1 cellular context compared by ENCODE assay signal in genomic region chr1:93844262-93845045, GRCh38.
TF ChIP-seq lines count a peak whose summit lies in the region.

No MANE protein-coding gene starts in this region.

TF ChIP-seq in K562, 482 proteins besides CTCF, POLR2A, EP300 and RAD21 (continued from another document and continues in another):
- no peak for TF ChIP-seq STAT6 (CRISPR knock-in tag; IDR thresholded peaks at IDR 0.05)
- TF ChIP-seq KLF16 (IDR thresholded peaks at IDR 0.05), result peak; percentile 66
- peak; percentile 44; the same call in 1 of the 2 replicates for TF ChIP-seq BHLHE40 (IDR thresholded peaks at IDR 0.05; ENCODE audit: low read length)
- TF ChIP-seq ZC3H11A (IDR thresholded peaks at IDR 0.05; ENCODE audit: low read depth, low read length), result no peak
- peak; percentile 57; the same call in 1 of the 2 replicates for TF ChIP-seq SMARCC2 (IDR thresholded peaks at IDR 0.05; ENCODE audit: low read depth)
- no peak for TF ChIP-seq ZHX1 (conservative IDR thresholded peaks at IDR 0.05; ENCODE audit: low read length)
- no peak for TF ChIP-seq MXI1 (IDR thresholded peaks at IDR 0.05; ENCODE audit: low read depth, low read length)
- no peak for TF ChIP-seq ID3 (CRISPR knock-in tag; IDR thresholded peaks at IDR 0.05)
- TF ChIP-seq ID3 (tag; IDR thresholded peaks at IDR 0.05), result no peak
- peak; percentile 79 for TF ChIP-seq TEAD4 (IDR thresholded peaks at IDR 0.05; ENCODE audit: low read length)
- no peak for TF ChIP-seq TEAD4 (CRISPR knock-in tag; IDR thresholded peaks at IDR 0.05; ENCODE audit: borderline replicate concordance)
- no peak for TF ChIP-seq ESRRA (IDR thresholded peaks at IDR 0.05; ENCODE audit: borderline replicate concordance, low read depth)
- peak in 1 of 2 experiments; percentile 32; a peak in 1 of 3 replicates for TF ChIP-seq CBX3 (IDR thresholded peaks at IDR 0.05; ENCODE audit: borderline replicate concordance in 1 of 2, low read length in 2 of 2)
- no peak for TF ChIP-seq ZNF507 (tag; conservative IDR thresholded peaks at IDR 0.05)
- no peak for TF ChIP-seq ZKSCAN8 (CRISPR knock-in tag; IDR thresholded peaks at IDR 0.05)
- no peak for TF ChIP-seq CEBPZ (IDR thresholded peaks at IDR 0.05; ENCODE audit: borderline replicate concordance, low read depth, low read length)
- no peak for TF ChIP-seq POLR3A (IDR thresholded peaks at IDR 0.05; ENCODE audit: borderline replicate concordance, extremely low read depth, insufficient read depth, insufficient read length)
- no peak for TF ChIP-seq TBP (optimal IDR thresholded peaks at IDR 0.05; ENCODE audit: low read depth, low read length)
- TF ChIP-seq HDAC6 (IDR thresholded peaks at IDR 0.05; ENCODE audit: low read depth, low read length), result no peak
- no peak for TF ChIP-seq BDP1 (IDR thresholded peaks at IDR 0.05; ENCODE audit: insufficient read depth, insufficient read length)
- no peak for TF ChIP-seq UBTF (IDR thresholded peaks at IDR 0.05; ENCODE audit: borderline replicate concordance in 1 of 2, low read depth in 2 of 2, low read length in 2 of 2)
- no peak for TF ChIP-seq SRSF3 (IDR thresholded peaks at IDR 0.05; ENCODE audit: insufficient read depth, low read length)
- no peak for TF ChIP-seq NFIC (IDR thresholded peaks at IDR 0.05)
- no peak for TF ChIP-seq HDAC1 (IDR thresholded peaks at IDR 0.05)
- TF ChIP-seq E4F1 (CRISPR knock-in tag; IDR thresholded peaks at IDR 0.05; ENCODE audit: borderline replicate concordance), result no peak
- no peak; the same call in 1 of the 2 replicates for TF ChIP-seq ATF7 (IDR thresholded peaks at IDR 0.05)
- TF ChIP-seq SMC3 (conservative IDR thresholded peaks at IDR 0.05; ENCODE audit: insufficient read depth, low read depth, low read length), result peak; percentile 68
- no peak for TF ChIP-seq NFXL1 (CRISPR knock-in tag; IDR thresholded peaks at IDR 0.05)
- no peak for TF ChIP-seq SRSF9 (IDR thresholded peaks at IDR 0.05; ENCODE audit: borderline replicate concordance, low read depth, low read length)
- no peak for TF ChIP-seq DIDO1 (tag; IDR thresholded peaks at IDR 0.05; ENCODE audit: low read depth)
- no peak for TF ChIP-seq ZNF253 (CRISPR knock-in tag; conservative IDR thresholded peaks at IDR 0.05)
- TF ChIP-seq NFIX (CRISPR knock-in tag; IDR thresholded peaks at IDR 0.05; ENCODE audit: low read depth), result no peak
- no peak for TF ChIP-seq ZNF512 (tag; IDR thresholded peaks at IDR 0.05)
- no peak; the same call in 1 of the 2 replicates for TF ChIP-seq NBN (IDR thresholded peaks at IDR 0.05; ENCODE audit: low read depth)
- TF ChIP-seq MTA3 (IDR thresholded peaks at IDR 0.05; ENCODE audit: borderline replicate concordance), result no peak
- TF ChIP-seq NFE2L1 (tag; IDR thresholded peaks at IDR 0.05; ENCODE audit: borderline replicate concordance, low read depth), result no peak
- no peak for TF ChIP-seq SMARCB1 (IDR thresholded peaks at IDR 0.05; ENCODE audit: insufficient read length, low read depth)
- TF ChIP-seq SOX6 (IDR thresholded peaks at IDR 0.05), result peak; percentile 55; the same call in 1 of the 2 replicates
- no peak for TF ChIP-seq CREB3L1 (IDR thresholded peaks at IDR 0.05; ENCODE audit: borderline replicate concordance, low read depth)
- peak; percentile 70 for TF ChIP-seq CTCFL (IDR thresholded peaks at IDR 0.05; ENCODE audit: borderline replicate concordance, insufficient read depth, low read depth, low read length, poor library complexity, severe bottlenecking)
- TF ChIP-seq ARHGAP35 (IDR thresholded peaks at IDR 0.05; ENCODE audit: partially characterized antibody), result no peak
- TF ChIP-seq DMBX1 (CRISPR knock-in tag; IDR thresholded peaks at IDR 0.05; ENCODE audit: borderline replicate concordance), result no peak
- no peak for TF ChIP-seq NFATC3 (IDR thresholded peaks at IDR 0.05)
- no peak for TF ChIP-seq MAFG (tag; conservative IDR thresholded peaks at IDR 0.05)
- TF ChIP-seq PPARD (CRISPR knock-in tag; IDR thresholded peaks at IDR 0.05), result no peak
- 0 out of 2 replicates have a peak, but pooled peaks have one; percentile 19 for TF ChIP-seq L3MBTL2 (IDR thresholded peaks at IDR 0.05)
